ENCODE assay signal across 23 cellular contexts in the genomic region with DNA sequence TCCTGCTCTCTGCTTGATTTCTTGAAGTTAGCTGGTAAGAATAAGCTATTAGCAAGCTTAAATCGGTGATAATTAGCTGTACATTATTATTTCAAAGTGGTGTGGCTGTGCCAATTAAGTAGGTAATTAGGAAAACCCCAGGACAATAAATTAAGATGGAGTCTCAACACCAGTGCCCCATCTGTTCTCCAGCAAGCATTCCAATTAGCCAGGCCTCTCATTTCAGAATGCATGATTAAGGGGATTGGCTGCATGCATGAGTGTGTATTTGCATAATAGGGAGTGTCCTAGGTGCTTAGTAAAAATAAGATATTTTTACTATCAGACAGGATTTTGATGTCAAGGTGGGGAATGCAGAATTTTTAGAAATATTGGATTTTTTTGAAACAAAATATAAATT.
A peak's percentile ranks its signal among the peaks of the same experiment; 100 is the strongest.
DNase-seq lines count a peak whose midpoint lies in the region; ATAC-seq, FAIRE-seq and TF ChIP-seq lines count a peak whose summit lies in the region.
"Had no signal": no experiment of that assay in that cellular context is flagged by ENCODE, and none has a peak within 500 bp of the region (broad histone marks: within the 10 kb centered on the region; RNA-seq: fewer than 3 reads in every experiment).

No MANE protein-coding gene starts in this region.

- H3K9me3 ChIP-seq in neural progenitor cell (ENCODE audit: low read depth) (no peaks in the 10 kb centered on the region), esophagus squamous epithelium (no peaks in the 10 kb centered on the region)
- H3K9me3 ChIP-seq: BLaER1, MG63, SJCRH30 had no signal

- H3K4me2 ChIP-seq in neural progenitor cell: peak overlapping the region; percentile 42
- H3K4me2 ChIP-seq: BLaER1, PC-9 had no signal

- no peaks in the 10 kb centered on the region for H4K20me1 ChIP-seq in neural progenitor cell (ENCODE audit: low read depth)
- H4K20me1 ChIP-seq: BLaER1 had no signal

- 25 to 27% methylated on average over 1 of the region's 1 CpG for WGBS in esophagus squamous epithelium, 2 donors

- no peaks in the 10 kb centered on the region for H3K36me3 Mint-ChIP-seq in neural progenitor cell
- H3K36me3 Mint-ChIP-seq in stimulated activated effector memory CD8-positive, alpha-beta T cell treated with anti-CD3 and anti-CD28 coated beads, Interleukin-12 subunit alpha, Interleukin-12 subunit beta, amount 100 ng/mL, for 72 hours: no peaks in the 10 kb centered on the region
- H3K36me3 Mint-ChIP-seq: CD4-positive, CD25-positive, alpha-beta regulatory T cell had no signal

- H3K4me3 Mint-ChIP-seq in neural progenitor cell: no peak overlapping the region
- H3K4me3 Mint-ChIP-seq in stimulated activated effector memory CD8-positive, alpha-beta T cell treated with anti-CD3 and anti-CD28 coated beads, Interleukin-12 subunit alpha, Interleukin-12 subunit beta, amount 100 ng/mL, for 72 hours: no peak overlapping the region
- H3K4me3 Mint-ChIP-seq: CD4-positive, CD25-positive, alpha-beta regulatory T cell; T-helper 17 cell had no signal

- H3K4me1 Mint-ChIP-seq in neural progenitor cell: peaks cover 4% of the 10 kb centered on the region
- no peaks in the 10 kb centered on the region for H3K4me1 Mint-ChIP-seq in stimulated activated effector memory CD8-positive, alpha-beta T cell treated with anti-CD3 and anti-CD28 coated beads, Interleukin-12 subunit alpha, Interleukin-12 subunit beta, amount 100 ng/mL, for 72 hours
- H3K4me1 Mint-ChIP-seq: CD4-positive, CD25-positive, alpha-beta regulatory T cell; T-helper 17 cell had no signal

- intact Hi-C loops in esophagus squamous epithelium (cut with DNase I): no loop called here

- H3K79me2 ChIP-seq in neural progenitor cell (ENCODE audit: low read depth): no peaks in the 10 kb centered on the region

- H3K27ac Mint-ChIP-seq in neural progenitor cell: no peak overlapping the region
- H3K27ac Mint-ChIP-seq in stimulated activated effector memory CD8-positive, alpha-beta T cell treated with anti-CD3 and anti-CD28 coated beads, Interleukin-12 subunit alpha, Interleukin-12 subunit beta, amount 100 ng/mL, for 72 hours: no peak overlapping the region
- H3K27ac Mint-ChIP-seq: CD4-positive, CD25-positive, alpha-beta regulatory T cell; T-helper 17 cell had no signal

- no peak for ATAC-seq in stimulated activated effector memory CD8-positive, alpha-beta T cell treated with anti-CD3 and anti-CD28 coated beads, Interleukin-12 subunit alpha, Interleukin-12 subunit beta, amount 100 ng/mL, for 72 hours
- ATAC-seq: Right ventricle myocardium inferior, SK-N-SH treated with all-trans-retinoic acid at 6 μM for 48 hours, T-helper 17 cell had no signal

- H3K4me1 ChIP-seq in neural progenitor cell (peaks cover 7% of the 10 kb centered on the region), esophagus squamous epithelium (no peaks in the 10 kb centered on the region)
- H3K4me1 ChIP-seq: BLaER1, SJCRH30 had no signal

- H3K36me3 ChIP-seq in neural progenitor cell (no peaks in the 10 kb centered on the region), esophagus squamous epithelium (no peaks in the 10 kb centered on the region)
- H3K36me3 ChIP-seq: BLaER1, MG63, SJCRH30 had no signal

- DNase-seq in D721Med (ENCODE audit: insufficient read length, low spot score): peak; percentile 27
- DNase-seq in NCI-H1694 treated with DMSO at 0.1 percent for 48 hours (lab: John Stamatoyannopoulos, UW): peak; percentile 4
- peak; percentile 83 for DNase-seq in NCI-H82 treated with DMSO at 0.1 percent for 48 hours (lab: John Stamatoyannopoulos, UW; ENCODE audit: unreplicated experiment)
- peak; percentile 54 for DNase-seq in neural progenitor cell (ENCODE audit: low spot score)
- DNase-seq in stimulated activated effector memory CD8-positive, alpha-beta T cell treated with anti-CD3 and anti-CD28 coated beads, Interleukin-12 subunit alpha, Interleukin-12 subunit beta, amount 100 ng/mL, for 72 hours (ENCODE audit: low spot score in 2 of 2): no peak
- DNase-seq in esophagus squamous epithelium (lab: John Stamatoyannopoulos, UW): no peak
- no peak for DNase-seq in coronary artery (ENCODE audit: low spot score)
- DNase-seq: CD4-positive, CD25-positive, alpha-beta regulatory T cell; KG1; MG63; NCI-H1105 treated with DMSO at 0.1 percent for 48 hours; NCI-H1930; NCI-H2107; NCI-H748 treated with DMSO at 0.1 percent for 48 hours; NK-92 treated with Interleukin-12 subunit alpha and Interleukin-12 subunit beta, amount 100 ng/mL, for 24 hours; PC-9; SJCRH30; T-helper 17 cell had no signal

- no peaks in the 10 kb centered on the region for H3K9me3 Mint-ChIP-seq in neural progenitor cell
- peaks cover 5% of the 10 kb centered on the region for H3K9me3 Mint-ChIP-seq in stimulated activated effector memory CD8-positive, alpha-beta T cell treated with anti-CD3 and anti-CD28 coated beads, Interleukin-12 subunit alpha, Interleukin-12 subunit beta, amount 100 ng/mL, for 72 hours

- no peak overlapping the region for H3K9ac ChIP-seq in neural progenitor cell
- H3K9ac ChIP-seq: BLaER1 had no signal

- FAIRE-seq in D721Med (lab: Jason Lieb, UNC): peak; percentile 90
- FAIRE-seq: H54, HTR-8/SVneo had no signal

- peaks cover 3% of the 10 kb centered on the region for H3K27me3 Mint-ChIP-seq in neural progenitor cell (ENCODE audit: insufficient read depth, low read depth)
- H3K27me3 Mint-ChIP-seq: CD4-positive, CD25-positive, alpha-beta regulatory T cell; T-helper 17 cell had no signal

- H3K27ac ChIP-seq in neural progenitor cell (peak overlapping the region; percentile 77), esophagus squamous epithelium (no peak overlapping the region), coronary artery (no peak overlapping the region)
- H3K27ac ChIP-seq: BLaER1, PC-9, SJCRH30 had no signal

- TF ChIP-seq CTCF in D721Med (IDR thresholded peaks at IDR 0.05; ENCODE audit: insufficient read depth, missing control alignments) (no peak), neural progenitor cell (IDR thresholded peaks at IDR 0.05) (no peak), esophagus squamous epithelium (IDR thresholded peaks at IDR 0.05) (no peak), coronary artery (IDR thresholded peaks at IDR 0.05) (no peak)

- no peaks in the 10 kb centered on the region for H3F3A ChIP-seq in neural progenitor cell (ENCODE audit: low read depth)

- TF ChIP-seq POLR2A in esophagus squamous epithelium (IDR thresholded peaks at IDR 0.05): no peak

- H2AFZ ChIP-seq in neural progenitor cell (replicated peaks): peak overlapping the region; percentile 58
- H2AFZ ChIP-seq: PC-9 had no signal

- H3K4me3 ChIP-seq in neural progenitor cell: no peak overlapping the region
- H3K4me3 ChIP-seq in esophagus squamous epithelium: no peak overlapping the region
- no peak overlapping the region for H3K4me3 ChIP-seq in coronary artery
- H3K4me3 ChIP-seq: BLaER1, MG63, PC-9, SJCRH30 had no signal

- H3K27me3 ChIP-seq in neural progenitor cell (no peaks in the 10 kb centered on the region), esophagus squamous epithelium (no peaks in the 10 kb centered on the region)
- H3K27me3 ChIP-seq: BLaER1, MG63, SJCRH30 had no signal

Comparison
In these comparisons a context has a peak if more than half of its experiments do, and no peak if none do; other contexts are left out.
1. DNase-seq: peak in D721Med (single experiment), NCI-H1694 treated with DMSO at 0.1 percent for 48 hours (single experiment), NCI-H82 treated with DMSO at 0.1 percent for 48 hours (single experiment) and neural progenitor cell (single experiment); none in stimulated activated effector memory CD8-positive, alpha-beta T cell treated with anti-CD3 and anti-CD28 coated beads, Interleukin-12 subunit alpha, Interleukin-12 subunit beta, amount 100 ng/mL, for 72 hours (0 of 2), esophagus squamous epithelium (single experiment) and coronary artery (single experiment).